Comparison of ENCODE assay signal across 8 cellular contexts in genomic region chr9:136225748-136226679, GRCh38. TPM values are rescaled to one million over a fixed set of nuclear protein-coding genes. Genes with fewer than 3 reads are reported as not detected.
DNase-seq lines count a peak whose midpoint lies in the region; ATAC-seq and TF ChIP-seq lines count a peak whose summit lies in the region.

No MANE protein-coding gene starts in this region.

- H3K27me3 ChIP-seq in KMS-11 (ENCODE audit: insufficient read depth, low read depth) (no peaks in the 10 kb centered on the region), body of pancreas (no peaks in the 10 kb centered on the region)

- H2AFZ ChIP-seq in KMS-11 (ENCODE audit: low read depth) = no peak overlapping the region

- TF ChIP-seq CTCF in KMS-11 (conservative IDR thresholded peaks at IDR 0.05; ENCODE audit: low read depth, low read length) (peak; percentile 92), body of pancreas (IDR thresholded peaks at IDR 0.05) (peak; percentile 50 to 86 (median 73))

- no peaks in the 10 kb centered on the region for H4K20me1 ChIP-seq in KMS-11 (ENCODE audit: insufficient read depth)

- no peaks in the 10 kb centered on the region for H3K79me2 ChIP-seq in KMS-11 (ENCODE audit: insufficient read depth, low read depth)

- intact Hi-C loops in body of pancreas (cut with DNase I) (no loop called here), left colon (cut with DNase I, micrococcal nuclease) (no loop called here)

- no peak overlapping the region for H3K4me3 ChIP-seq in KMS-11 (IDR thresholded peaks at IDR 0.05; ENCODE audit: insufficient read depth, low read depth, low read length)
- H3K4me3 ChIP-seq in body of pancreas = no peak overlapping the region

- WGBS in body of pancreas, 2 donors = 63 to 69% methylated on average over 16 to 30 of the region's 30 CpGs

- DNase-seq in DMS 273 (lab: John Stamatoyannopoulos, UW; ENCODE audit: unreplicated experiment) = peak; percentile 72
- DNase-seq in DMS 273 treated with DMSO at 0.1 percent for 48 hours (lab: John Stamatoyannopoulos, UW) = no peak
- peak; percentile 55 for DNase-seq in T-helper 22 cell (ENCODE audit: low read depth)
- DNase-seq in body of pancreas = peak; percentile 73 to 82 (median 76)
- DNase-seq in left colon = peak; percentile 49 to 81
- peak; percentile 44 for DNase-seq in stimulated activated CD8-positive, alpha-beta memory T cell treated with anti-CD3 and anti-CD28 coated beads, Interleukin-15, amount 100 ng/mL, for 1 hour (ENCODE audit: low read depth)

- H3K36me3 ChIP-seq in KMS-11 (ENCODE audit: insufficient read depth) (no peaks in the 10 kb centered on the region), body of pancreas (replicated peaks in 1 of 2; ENCODE audit: insufficient read depth in 1 of 2, low read depth in 2 of 2) (peaks cover 0 to 8% of the 10 kb centered on the region in 2 donors)

- H3K4me1 ChIP-seq in KMS-11 (ENCODE audit: low read depth, poor library complexity, severe bottlenecking) (no peaks in the 10 kb centered on the region), body of pancreas (peaks cover 11% of the 10 kb centered on the region)

- no peak overlapping the region for H3K9ac ChIP-seq in KMS-11

- peak; percentile 52 for ATAC-seq in GM21717 (IDR thresholded peaks at IDR 0.05; ENCODE audit: unreplicated experiment)
- peak; percentile 85 for ATAC-seq in body of pancreas
- peak; percentile 92 for ATAC-seq in left colon

- no peaks in the 10 kb centered on the region for H3K9me3 ChIP-seq in body of pancreas

- TF ChIP-seq POLR2A in body of pancreas (IDR thresholded peaks at IDR 0.05) = no peak

- H3K27ac ChIP-seq in KMS-11 = no peak overlapping the region
- no peak overlapping the region for H3K27ac ChIP-seq in body of pancreas

- H3K4me2 ChIP-seq in KMS-11 = no peak overlapping the region

RNA-seq across cellular contexts. Expression of gene QSOX2, which starts 19.6 kb away (rescaled TPM):
- total RNA-seq in body of pancreas (10 to 100 TPM in 1 of 2 donors, 1 to 10 TPM in 1; 8.8 to 22.7 TPM), left colon (1 to 10 TPM; 6.1 to 7.4 TPM)

RNA-seq across cellular contexts. Expression of gene LHX3, which starts 21.1 kb away (rescaled TPM):
- total RNA-seq in body of pancreas (not detected), left colon (not detected)
